1 cellular context compared by ENCODE assay signal in genomic region chr17:47735536-47736011, GRCh38.
TF ChIP-seq lines count a peak whose summit lies in the region.

No MANE protein-coding gene starts in this region.

TF ChIP-seq in GM12878, 131 proteins besides CTCF, POLR2A, EP300 and RAD21 (continued from another document):
- TF ChIP-seq, protein P1, sequence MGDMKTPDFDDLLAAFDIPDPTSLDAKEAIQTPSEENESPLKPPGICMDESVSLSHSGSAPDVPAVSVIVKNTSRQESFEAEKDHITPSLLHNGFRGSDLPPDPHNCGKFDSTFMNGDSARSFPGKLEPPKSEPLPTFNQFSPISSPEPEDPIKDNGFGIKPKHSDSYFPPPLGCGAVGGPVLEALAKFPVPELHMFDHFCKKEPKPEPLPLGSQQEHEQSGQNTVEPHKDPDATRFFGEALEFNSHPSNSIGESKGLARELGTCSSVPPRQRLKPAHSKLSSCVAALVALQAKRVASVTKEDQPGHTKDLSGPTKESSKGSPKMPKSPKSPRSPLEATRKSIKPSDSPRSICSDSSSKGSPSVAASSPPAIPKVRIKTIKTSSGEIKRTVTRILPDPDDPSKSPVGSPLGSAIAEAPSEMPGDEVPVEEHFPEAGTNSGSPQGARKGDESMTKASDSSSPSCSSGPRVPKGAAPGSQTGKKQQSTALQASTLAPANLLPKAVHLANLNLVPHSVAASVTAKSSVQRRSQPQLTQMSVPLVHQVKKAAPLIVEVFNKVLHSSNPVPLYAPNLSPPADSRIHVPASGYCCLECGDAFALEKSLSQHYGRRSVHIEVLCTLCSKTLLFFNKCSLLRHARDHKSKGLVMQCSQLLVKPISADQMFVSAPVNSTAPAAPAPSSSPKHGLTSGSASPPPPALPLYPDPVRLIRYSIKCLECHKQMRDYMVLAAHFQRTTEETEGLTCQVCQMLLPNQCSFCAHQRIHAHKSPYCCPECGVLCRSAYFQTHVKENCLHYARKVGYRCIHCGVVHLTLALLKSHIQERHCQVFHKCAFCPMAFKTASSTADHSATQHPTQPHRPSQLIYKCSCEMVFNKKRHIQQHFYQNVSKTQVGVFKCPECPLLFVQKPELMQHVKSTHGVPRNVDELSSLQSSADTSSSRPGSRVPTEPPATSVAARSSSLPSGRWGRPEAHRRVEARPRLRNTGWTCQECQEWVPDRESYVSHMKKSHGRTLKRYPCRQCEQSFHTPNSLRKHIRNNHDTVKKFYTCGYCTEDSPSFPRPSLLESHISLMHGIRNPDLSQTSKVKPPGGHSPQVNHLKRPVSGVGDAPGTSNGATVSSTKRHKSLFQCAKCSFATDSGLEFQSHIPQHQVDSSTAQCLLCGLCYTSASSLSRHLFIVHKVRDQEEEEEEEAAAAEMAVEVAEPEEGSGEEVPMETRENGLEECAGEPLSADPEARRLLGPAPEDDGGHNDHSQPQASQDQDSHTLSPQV (IDR thresholded peaks at IDR 0.05): no peak
- TF ChIP-seq SMAD1 (IDR thresholded peaks at IDR 0.05; ENCODE audit: low read depth, partially characterized antibody) (peak; percentile 31), PAX5 (IDR thresholded peaks at IDR 0.05; ENCODE audit: borderline replicate concordance, low read depth, low read length) (0 out of 2 replicates have a peak, but pooled peaks have one; percentile 21), HDAC2 (IDR thresholded peaks at IDR 0.05) (no peak), SPI1 (IDR thresholded peaks at IDR 0.05; ENCODE audit: borderline replicate concordance, insufficient read depth, low read depth, low read length) (peak; percentile 77; the same call in 1 of the 2 replicates), BHLHE40 (IDR thresholded peaks at IDR 0.05; ENCODE audit: borderline replicate concordance in 1 of 2, low read depth in 2 of 2, low read length in 1 of 2) (0 out of 4 replicates have a peak, but pooled peaks of 1 of the 2 experiments have one; percentile 16), IRF4 (IDR thresholded peaks at IDR 0.05; ENCODE audit: low read depth, low read length) (peak; percentile 81), BRCA1 (IDR thresholded peaks at IDR 0.05; ENCODE audit: low read depth, low read length) (no peak), NR2C1 (IDR thresholded peaks at IDR 0.05) (no peak), EGR1 (IDR thresholded peaks at IDR 0.05; ENCODE audit: borderline replicate concordance in 1 of 2, low read depth in 2 of 2, low read length in 2 of 2) (peak in 1 of 2 experiments; percentile 97; a peak in 2 of 3 replicates), LARP7 (IDR thresholded peaks at IDR 0.05) (0 out of 2 replicates have a peak, but pooled peaks have one; percentile 16), FOS (IDR thresholded peaks at IDR 0.05; ENCODE audit: borderline replicate concordance, extremely low read depth, insufficient read length) (no peak), ETV6 (conservative IDR thresholded peaks at IDR 0.05 in 1 of 2, IDR thresholded peaks at IDR 0.05 in 1 of 2; ENCODE audit: borderline replicate concordance in 1 of 2, low read depth in 1 of 2) (no peak), EED (IDR thresholded peaks at IDR 0.05; ENCODE audit: low read depth) (no peak), IKZF2 (IDR thresholded peaks at IDR 0.05) (no peak; a peak in 1 of 4 replicates), PRDM15 (CRISPR knock-in tag; IDR thresholded peaks at IDR 0.05) (no peak), SUPT20H (IDR thresholded peaks at IDR 0.05; ENCODE audit: borderline replicate concordance, control insufficient read depth, low read depth, low read length) (no peak), ATF7 (IDR thresholded peaks at IDR 0.05; ENCODE audit: low read depth) (peak; percentile 52), SMARCA5 (IDR thresholded peaks at IDR 0.05) (peak; percentile 93)
- TF ChIP-seq, protein P2, sequence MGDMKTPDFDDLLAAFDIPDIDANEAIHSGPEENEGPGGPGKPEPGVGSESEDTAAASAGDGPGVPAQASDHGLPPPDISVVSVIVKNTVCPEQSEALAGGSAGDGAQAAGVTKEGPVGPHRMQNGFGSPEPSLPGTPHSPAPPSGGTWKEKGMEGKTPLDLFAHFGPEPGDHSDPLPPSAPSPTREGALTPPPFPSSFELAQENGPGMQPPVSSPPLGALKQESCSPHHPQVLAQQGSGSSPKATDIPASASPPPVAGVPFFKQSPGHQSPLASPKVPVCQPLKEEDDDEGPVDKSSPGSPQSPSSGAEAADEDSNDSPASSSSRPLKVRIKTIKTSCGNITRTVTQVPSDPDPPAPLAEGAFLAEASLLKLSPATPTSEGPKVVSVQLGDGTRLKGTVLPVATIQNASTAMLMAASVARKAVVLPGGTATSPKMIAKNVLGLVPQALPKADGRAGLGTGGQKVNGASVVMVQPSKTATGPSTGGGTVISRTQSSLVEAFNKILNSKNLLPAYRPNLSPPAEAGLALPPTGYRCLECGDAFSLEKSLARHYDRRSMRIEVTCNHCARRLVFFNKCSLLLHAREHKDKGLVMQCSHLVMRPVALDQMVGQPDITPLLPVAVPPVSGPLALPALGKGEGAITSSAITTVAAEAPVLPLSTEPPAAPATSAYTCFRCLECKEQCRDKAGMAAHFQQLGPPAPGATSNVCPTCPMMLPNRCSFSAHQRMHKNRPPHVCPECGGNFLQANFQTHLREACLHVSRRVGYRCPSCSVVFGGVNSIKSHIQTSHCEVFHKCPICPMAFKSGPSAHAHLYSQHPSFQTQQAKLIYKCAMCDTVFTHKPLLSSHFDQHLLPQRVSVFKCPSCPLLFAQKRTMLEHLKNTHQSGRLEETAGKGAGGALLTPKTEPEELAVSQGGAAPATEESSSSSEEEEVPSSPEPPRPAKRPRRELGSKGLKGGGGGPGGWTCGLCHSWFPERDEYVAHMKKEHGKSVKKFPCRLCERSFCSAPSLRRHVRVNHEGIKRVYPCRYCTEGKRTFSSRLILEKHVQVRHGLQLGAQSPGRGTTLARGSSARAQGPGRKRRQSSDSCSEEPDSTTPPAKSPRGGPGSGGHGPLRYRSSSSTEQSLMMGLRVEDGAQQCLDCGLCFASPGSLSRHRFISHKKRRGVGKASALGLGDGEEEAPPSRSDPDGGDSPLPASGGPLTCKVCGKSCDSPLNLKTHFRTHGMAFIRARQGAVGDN (IDR thresholded peaks at IDR 0.05): peak; percentile 78
- TF ChIP-seq, protein P3, sequence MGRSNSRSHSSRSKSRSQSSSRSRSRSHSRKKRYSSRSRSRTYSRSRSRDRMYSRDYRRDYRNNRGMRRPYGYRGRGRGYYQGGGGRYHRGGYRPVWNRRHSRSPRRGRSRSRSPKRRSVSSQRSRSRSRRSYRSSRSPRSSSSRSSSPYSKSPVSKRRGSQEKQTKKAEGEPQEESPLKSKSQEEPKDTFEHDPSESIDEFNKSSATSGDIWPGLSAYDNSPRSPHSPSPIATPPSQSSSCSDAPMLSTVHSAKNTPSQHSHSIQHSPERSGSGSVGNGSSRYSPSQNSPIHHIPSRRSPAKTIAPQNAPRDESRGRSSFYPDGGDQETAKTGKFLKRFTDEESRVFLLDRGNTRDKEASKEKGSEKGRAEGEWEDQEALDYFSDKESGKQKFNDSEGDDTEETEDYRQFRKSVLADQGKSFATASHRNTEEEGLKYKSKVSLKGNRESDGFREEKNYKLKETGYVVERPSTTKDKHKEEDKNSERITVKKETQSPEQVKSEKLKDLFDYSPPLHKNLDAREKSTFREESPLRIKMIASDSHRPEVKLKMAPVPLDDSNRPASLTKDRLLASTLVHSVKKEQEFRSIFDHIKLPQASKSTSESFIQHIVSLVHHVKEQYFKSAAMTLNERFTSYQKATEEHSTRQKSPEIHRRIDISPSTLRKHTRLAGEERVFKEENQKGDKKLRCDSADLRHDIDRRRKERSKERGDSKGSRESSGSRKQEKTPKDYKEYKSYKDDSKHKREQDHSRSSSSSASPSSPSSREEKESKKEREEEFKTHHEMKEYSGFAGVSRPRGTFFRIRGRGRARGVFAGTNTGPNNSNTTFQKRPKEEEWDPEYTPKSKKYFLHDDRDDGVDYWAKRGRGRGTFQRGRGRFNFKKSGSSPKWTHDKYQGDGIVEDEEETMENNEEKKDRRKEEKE (IDR thresholded peaks at IDR 0.05): no peak
- TF ChIP-seq, protein P4, sequence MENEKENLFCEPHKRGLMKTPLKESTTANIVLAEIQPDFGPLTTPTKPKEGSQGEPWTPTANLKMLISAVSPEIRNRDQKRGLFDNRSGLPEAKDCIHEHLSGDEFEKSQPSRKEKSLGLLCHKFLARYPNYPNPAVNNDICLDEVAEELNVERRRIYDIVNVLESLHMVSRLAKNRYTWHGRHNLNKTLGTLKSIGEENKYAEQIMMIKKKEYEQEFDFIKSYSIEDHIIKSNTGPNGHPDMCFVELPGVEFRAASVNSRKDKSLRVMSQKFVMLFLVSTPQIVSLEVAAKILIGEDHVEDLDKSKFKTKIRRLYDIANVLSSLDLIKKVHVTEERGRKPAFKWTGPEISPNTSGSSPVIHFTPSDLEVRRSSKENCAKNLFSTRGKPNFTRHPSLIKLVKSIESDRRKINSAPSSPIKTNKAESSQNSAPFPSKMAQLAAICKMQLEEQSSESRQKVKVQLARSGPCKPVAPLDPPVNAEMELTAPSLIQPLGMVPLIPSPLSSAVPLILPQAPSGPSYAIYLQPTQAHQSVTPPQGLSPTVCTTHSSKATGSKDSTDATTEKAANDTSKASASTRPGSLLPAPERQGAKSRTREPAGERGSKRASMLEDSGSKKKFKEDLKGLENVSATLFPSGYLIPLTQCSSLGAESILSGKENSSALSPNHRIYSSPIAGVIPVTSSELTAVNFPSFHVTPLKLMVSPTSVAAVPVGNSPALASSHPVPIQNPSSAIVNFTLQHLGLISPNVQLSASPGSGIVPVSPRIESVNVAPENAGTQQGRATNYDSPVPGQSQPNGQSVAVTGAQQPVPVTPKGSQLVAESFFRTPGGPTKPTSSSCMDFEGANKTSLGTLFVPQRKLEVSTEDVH (IDR thresholded peaks at IDR 0.05; ENCODE audit: low read depth, partially characterized antibody): no peak
